Comparison of ENCODE assay signal across 1 cellular context in the genomic region with DNA sequence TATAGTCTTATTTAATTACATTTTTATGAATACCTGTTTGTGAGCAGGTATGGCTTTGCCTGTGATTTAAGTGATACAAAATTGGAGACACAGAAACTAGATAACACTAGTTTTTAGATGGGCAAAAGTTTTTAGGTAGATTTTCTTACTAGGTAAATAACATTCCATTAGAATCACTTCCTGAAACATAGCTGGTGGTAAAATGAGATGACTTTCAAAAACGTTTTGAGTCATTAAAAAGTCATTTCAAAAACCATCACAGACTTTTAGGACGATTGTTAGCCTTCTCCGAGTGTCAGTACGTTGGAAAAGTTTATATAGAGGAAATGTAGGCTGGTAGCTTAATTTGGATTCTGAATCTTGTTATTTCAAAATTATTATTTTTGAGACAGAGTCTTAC.
TF ChIP-seq lines count a peak whose summit lies in the region.

No MANE protein-coding gene starts in this region.

TF ChIP-seq in H1, 55 proteins besides CTCF, POLR2A, EP300 and RAD21:
- TF ChIP-seq CTBP2 (IDR thresholded peaks at IDR 0.05; ENCODE audit: borderline replicate concordance, insufficient read depth, insufficient read length, low read length), result no peak
- no peak for TF ChIP-seq TEAD4 (IDR thresholded peaks at IDR 0.05; ENCODE audit: low read depth, low read length)
- no peak for TF ChIP-seq NRF1 (IDR thresholded peaks at IDR 0.05; ENCODE audit: low read depth, low read length)
- TF ChIP-seq YY1 (IDR thresholded peaks at IDR 0.05; ENCODE audit: low read depth, low read length), result no peak
- TF ChIP-seq TBP (IDR thresholded peaks at IDR 0.05; ENCODE audit: low read depth, low read length), result no peak
- TF ChIP-seq HDAC2 (IDR thresholded peaks at IDR 0.05; ENCODE audit: borderline replicate concordance in 1 of 2, low read depth in 2 of 2, low read length in 2 of 2), result no peak
- TF ChIP-seq MAFK (IDR thresholded peaks at IDR 0.05; ENCODE audit: low read depth, low read length), result no peak
- TF ChIP-seq GTF2F1 (IDR thresholded peaks at IDR 0.05; ENCODE audit: borderline replicate concordance, low read depth, low read length), result no peak
- TF ChIP-seq PHF8 (conservative IDR thresholded peaks at IDR 0.05; ENCODE audit: low read depth, low read length), result no peak
- no peak for TF ChIP-seq FOSL1 (IDR thresholded peaks at IDR 0.05; ENCODE audit: insufficient read depth, low read depth, low read length)
- TF ChIP-seq RBBP5 (IDR thresholded peaks at IDR 0.05; ENCODE audit: borderline replicate concordance, low read depth, low read length), result no peak
- TF ChIP-seq CREB1 (IDR thresholded peaks at IDR 0.05), result no peak
- TF ChIP-seq, protein P1, sequence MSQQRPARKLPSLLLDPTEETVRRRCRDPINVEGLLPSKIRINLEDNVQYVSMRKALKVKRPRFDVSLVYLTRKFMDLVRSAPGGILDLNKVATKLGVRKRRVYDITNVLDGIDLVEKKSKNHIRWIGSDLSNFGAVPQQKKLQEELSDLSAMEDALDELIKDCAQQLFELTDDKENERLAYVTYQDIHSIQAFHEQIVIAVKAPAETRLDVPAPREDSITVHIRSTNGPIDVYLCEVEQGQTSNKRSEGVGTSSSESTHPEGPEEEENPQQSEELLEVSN (IDR thresholded peaks at IDR 0.05), result no peak
- TF ChIP-seq ZNF274 (IDR thresholded peaks at IDR 0.05; ENCODE audit: borderline replicate concordance, extremely low read depth, low read length), result no peak
- no peak for TF ChIP-seq EZH2 (IDR thresholded peaks at IDR 0.05; ENCODE audit: low read depth, low read length, severe bottlenecking)
- TF ChIP-seq TAF1 (IDR thresholded peaks at IDR 0.05; ENCODE audit: low read depth, low read length), result no peak
- TF ChIP-seq GABPA (IDR thresholded peaks at IDR 0.05; ENCODE audit: borderline replicate concordance, insufficient read depth, low read length), result no peak
- no peak for TF ChIP-seq CHD1 (IDR thresholded peaks at IDR 0.05; ENCODE audit: low read depth, low read length)
- no peak for TF ChIP-seq JUND (IDR thresholded peaks at IDR 0.05; ENCODE audit: low read length)
- no peak for TF ChIP-seq SAP30 (IDR thresholded peaks at IDR 0.05; ENCODE audit: insufficient read depth, insufficient replicate concordance, low read length)
